Comparison of ENCODE assay signal across 24 cellular contexts in genomic region chr12:57037264-57037663, GRCh38. TPM values are rescaled to one million over a fixed set of nuclear protein-coding genes. Genes with fewer than 3 reads are reported as not detected.
A peak's percentile ranks its signal among the peaks of the same experiment; 100 is the strongest.
DNase-seq lines count a peak whose midpoint lies in the region; ATAC-seq, FAIRE-seq and TF ChIP-seq lines count a peak whose summit lies in the region.
"Had no signal": no experiment of that assay in that cellular context is flagged by ENCODE, and none has a peak within 500 bp of the region (broad histone marks: within the 10 kb centered on the region; RNA-seq: fewer than 3 reads in every experiment).

No MANE protein-coding gene starts in this region.

- no peak overlapping the region for H3K4ac ChIP-seq in H9 (ENCODE audit: low read depth, low read length)

- no peak overlapping the region for H3K4me3 Mint-ChIP-seq in GM23338
- H3K4me3 Mint-ChIP-seq in H9: no peak overlapping the region
- H3K4me3 Mint-ChIP-seq in endodermal cell: no peak overlapping the region
- H3K4me3 Mint-ChIP-seq in endothelial cell (ENCODE audit: unreplicated experiment): no peak overlapping the region
- no peak overlapping the region for H3K4me3 Mint-ChIP-seq in stimulated activated naive B cell treated with anti-CD40 and anti-IgM and Interleukin-4, amounts not matched to agents 10 μg/mL and 1 μg/mL and 100 μg/mL, for 72 hours
- H3K4me3 Mint-ChIP-seq: CD4-positive, CD25-positive, alpha-beta regulatory T cell; CD8-positive, alpha-beta memory T cell had no signal

- no peak overlapping the region for H2AK5ac ChIP-seq in H9 (ENCODE audit: insufficient read length, low read length)

- TF ChIP-seq CTCF in GM23338 (conservative IDR thresholded peaks at IDR 0.05; ENCODE audit: low read depth in 2 of 2): no peak
- TF ChIP-seq CTCF in H9 (conservative IDR thresholded peaks at IDR 0.05): no peak
- TF ChIP-seq CTCF in K562 (IDR thresholded peaks at IDR 0.05 in 2 of 3, conservative IDR thresholded peaks at IDR 0.05 in 1 of 3; ENCODE audit: insufficient read depth in 2 of 3, low read depth in 1 of 3, low read length in 3 of 3): no peak
- TF ChIP-seq CTCF in endodermal cell (conservative IDR thresholded peaks at IDR 0.05): no peak
- no peak for TF ChIP-seq CTCF in endothelial cell (IDR thresholded peaks at IDR 0.05; ENCODE audit: unreplicated experiment)

- no peak overlapping the region for H3K18ac ChIP-seq in H9 (ENCODE audit: insufficient read length, low read depth, low read length)

- POLR2A ChIA-PET in K562 (lab: Yijun Ruan, JAX): interaction anchor here (0.7 to 2.0 kb wide), 7 partner anchors 9 to 232 kb away, joined by 3 to 5 read pairs (median 3); partner anchors contain the start of gene MYO1A

- H3K27ac Mint-ChIP-seq in GM23338 (no peak overlapping the region), H9 (peak overlapping the region in 1 of 3 experiments; percentile 46; a peak in 1 of 7 replicates), endodermal cell (no peak overlapping the region), endothelial cell (ENCODE audit: unreplicated experiment) (no peak overlapping the region)
- H3K27ac Mint-ChIP-seq in stimulated activated naive B cell treated with anti-CD40 and anti-IgM and Interleukin-4, amounts not matched to agents 10 μg/mL and 1 μg/mL and 100 μg/mL, for 72 hours: no peak overlapping the region
- H3K27ac Mint-ChIP-seq: CD8-positive, alpha-beta memory T cell had no signal

- H3T11ph ChIP-seq in H9 (ENCODE audit: low read length): no peak overlapping the region

- no peaks in the 10 kb centered on the region for H3K4me1 ChIP-seq in GM23338 (ENCODE audit: insufficient read depth)
- no peaks in the 10 kb centered on the region for H3K4me1 ChIP-seq in H9 (ENCODE audit: insufficient read depth, low read length)
- peaks cover 15% of the 10 kb centered on the region in 2 experiments for H3K4me1 ChIP-seq in K562 (replicated peaks in 1 of 2; ENCODE audit: control insufficient read depth in 2 of 2, insufficient read depth in 2 of 2, low read length in 2 of 2)
- no peaks in the 10 kb centered on the region for H3K4me1 ChIP-seq in endodermal cell (ENCODE audit: control insufficient read depth, insufficient read depth, low read length)
- H3K4me1 ChIP-seq: BE2C, HAP-1 had no signal

- H3K36me3 ChIP-seq in GM23338 (ENCODE audit: insufficient read depth) (no peaks in the 10 kb centered on the region), K562 (ENCODE audit: control insufficient read depth, insufficient read depth, low read length) (no peaks in the 10 kb centered on the region), endodermal cell (ENCODE audit: control insufficient read depth, insufficient read depth, low read length) (no peaks in the 10 kb centered on the region)
- H3K36me3 ChIP-seq: BE2C, HAP-1 had no signal

- H2BK5ac ChIP-seq in H9 (ENCODE audit: insufficient read length, low read length): no peak overlapping the region

- H3K9ac ChIP-seq in H9 (ENCODE audit: extremely low read depth, insufficient read length, low read length) (no peak overlapping the region), K562 (ENCODE audit: insufficient read depth in 1 of 2, low read depth in 2 of 2, low read length in 2 of 2) (no peak overlapping the region), endodermal cell (ENCODE audit: extremely low read depth, low read length, poor library complexity, severe bottlenecking) (no peak overlapping the region)

- WGBS in H9 (ENCODE audit: extremely low coverage, insufficient read length, low lambda C conversion rate): no CpG with 5 or more reads among the region's 3 CpGs
- 27% methylated on average over 3 of the region's 3 CpGs for WGBS in K562 (ENCODE audit: insufficient coverage, low coverage, missing lambda C conversion rate)
- WGBS in endodermal cell (ENCODE audit: insufficient coverage in 1 of 2, insufficient read length in 1 of 2), 2 experiments: 79% methylated on average over 3 of the region's 3 CpGs

- no peak for TF ChIP-seq EP300 in K562 (IDR thresholded peaks at IDR 0.05; ENCODE audit: low read length)

- no peak overlapping the region for H2BK15ac ChIP-seq in H9 (ENCODE audit: low read depth, low read length)

- H3F3A ChIP-seq in GM23338 (replicated peaks; ENCODE audit: low read depth): no peaks in the 10 kb centered on the region

- H4K20me1 ChIP-seq in GM23338 (replicated peaks; ENCODE audit: insufficient read depth) (no peaks in the 10 kb centered on the region), H9 (ENCODE audit: control insufficient read depth, insufficient read depth, insufficient read length) (no peaks in the 10 kb centered on the region), K562 (replicated peaks; ENCODE audit: control insufficient read depth, insufficient read depth, low read length) (0 out of 2 replicates have a peak, but pooled peaks cover 5% of the 10 kb centered on the region)

- FAIRE-seq in K562 (lab: Jason Lieb, UNC): no peak
- FAIRE-seq: A204.1, GM12878 had no signal

- in situ Hi-C loops in K562 (cut with MboI): no loop called here

- H3K4me1 Mint-ChIP-seq in GM23338 (peaks cover 5% of the 10 kb centered on the region), H9 (peaks cover 7% of the 10 kb centered on the region in 2 experiments), endodermal cell (peaks cover 5% of the 10 kb centered on the region), endothelial cell (ENCODE audit: unreplicated experiment) (peaks cover 34% of the 10 kb centered on the region)
- H3K4me1 Mint-ChIP-seq in stimulated activated naive B cell treated with anti-CD40 and anti-IgM and Interleukin-4, amounts not matched to agents 10 μg/mL and 1 μg/mL and 100 μg/mL, for 72 hours: no peaks in the 10 kb centered on the region
- H3K4me1 Mint-ChIP-seq: CD8-positive, alpha-beta memory T cell had no signal

- no peak for TF ChIP-seq POLR2A in K562 (conservative IDR thresholded peaks at IDR 0.05)

- H3K36me3 Mint-ChIP-seq in GM23338 (ENCODE audit: low read depth) (no peaks in the 10 kb centered on the region), H9 (ENCODE audit: insufficient read depth in 1 of 3, low read depth in 3 of 3) (peaks cover 0 to 2% (median 0%) of the 10 kb centered on the region in 3 experiments; a peak in 1 of 7 replicates), endodermal cell (ENCODE audit: low read depth) (no peaks in the 10 kb centered on the region), endothelial cell (ENCODE audit: low read depth, unreplicated experiment) (no peaks in the 10 kb centered on the region)
- H3K36me3 Mint-ChIP-seq in stimulated activated naive B cell treated with anti-CD40 and anti-IgM and Interleukin-4, amounts not matched to agents 10 μg/mL and 1 μg/mL and 100 μg/mL, for 72 hours: no peaks in the 10 kb centered on the region
- H3K36me3 Mint-ChIP-seq: CD4-positive, CD25-positive, alpha-beta regulatory T cell; CD8-positive, alpha-beta memory T cell had no signal

- H4K91ac ChIP-seq in H9 (ENCODE audit: insufficient read length, low read depth, low read length): no peak overlapping the region

- H3K79me1 ChIP-seq in H9 (ENCODE audit: insufficient read depth, low read depth, low read length, poor library complexity, severe bottlenecking): no peaks in the 10 kb centered on the region

- H3K27me3 ChIP-seq in GM23338 (ENCODE audit: insufficient read depth) (no peaks in the 10 kb centered on the region), H9 (ENCODE audit: insufficient read depth, low read length) (no peaks in the 10 kb centered on the region), K562 (ENCODE audit: control insufficient read depth in 2 of 2, insufficient read depth in 2 of 2, low read length in 2 of 2) (no peaks in the 10 kb centered on the region), endodermal cell (ENCODE audit: control insufficient read depth, insufficient read depth, low read length, poor library complexity, severe bottlenecking) (no peaks in the 10 kb centered on the region)
- H3K27me3 ChIP-seq: BE2C had no signal

- H3K27ac ChIP-seq in GM23338 (ENCODE audit: low read depth) (no peak overlapping the region), H9 (ENCODE audit: insufficient read length, low read depth, low read length) (no peak overlapping the region), K562 (ENCODE audit: extremely low read depth, low read depth, low read length) (no peak overlapping the region), endodermal cell (ENCODE audit: low read depth, low read length) (no peak overlapping the region)

- no peak overlapping the region for H3K4me2 ChIP-seq in GM23338
- no peak overlapping the region for H3K4me2 ChIP-seq in H9 (ENCODE audit: insufficient read depth, insufficient read length, low read length)
- H3K4me2 ChIP-seq in K562 (ENCODE audit: insufficient read depth, low read length): no peak overlapping the region

- no peak overlapping the region for H2BK20ac ChIP-seq in H9 (ENCODE audit: low read depth, low read length, poor library complexity, severe bottlenecking)

- no TSS peak for BruUV-seq in K562 (replicated peaks; lab: Mats Ljungman, UMichigan)

- H3K9me1 ChIP-seq in K562 (ENCODE audit: control insufficient read depth, insufficient read depth, low read length): peaks cover 7% of the 10 kb centered on the region

- no peaks in the 10 kb centered on the region for H3K9me3 ChIP-seq in H9 (ENCODE audit: control insufficient read depth, low read depth, low read length)
- no peaks in the 10 kb centered on the region for H3K9me3 ChIP-seq in K562 (replicated peaks; ENCODE audit: control insufficient read depth, insufficient read depth, low read depth, low read length)
- no peaks in the 10 kb centered on the region for H3K9me3 ChIP-seq in endodermal cell (ENCODE audit: control insufficient read depth, low read length)
- H3K9me3 ChIP-seq: BE2C, HAP-1 had no signal

- CTCF ChIA-PET in K562 (lab: Yijun Ruan, JAX; ENCODE audit: low intra/inter-chr PET ratio): no interaction called here

- H4K5ac ChIP-seq in H9 (ENCODE audit: insufficient read length, low read depth, low read length): no peak overlapping the region

- no peak for TF ChIP-seq RAD21 in K562 (CRISPR knock-in tag; conservative IDR thresholded peaks at IDR 0.05 in 1 of 2, IDR thresholded peaks at IDR 0.05 in 1 of 2)

- no peak overlapping the region for H3K4me3 ChIP-seq in GM23338
- no peak overlapping the region for H3K4me3 ChIP-seq in K562
- no peak overlapping the region for H3K4me3 ChIP-seq in endodermal cell (ENCODE audit: low read length)
- H3K4me3 ChIP-seq: GM12878, HAP-1 had no signal

- H3K9me3 Mint-ChIP-seq in GM23338 (no peaks in the 10 kb centered on the region), H9 (no peaks in the 10 kb centered on the region), endodermal cell (no peaks in the 10 kb centered on the region), endothelial cell (ENCODE audit: unreplicated experiment) (no peaks in the 10 kb centered on the region)
- H3K9me3 Mint-ChIP-seq in stimulated activated naive B cell treated with anti-CD40 and anti-IgM and Interleukin-4, amounts not matched to agents 10 μg/mL and 1 μg/mL and 100 μg/mL, for 72 hours: no peaks in the 10 kb centered on the region
- H3K9me3 Mint-ChIP-seq: CD4-positive, CD25-positive, alpha-beta regulatory T cell; CD8-positive, alpha-beta memory T cell had no signal

- peaks cover 10% of the 10 kb centered on the region; the same call in 1 of the 2 replicates for H3K9me2 ChIP-seq in GM23338 (ENCODE audit: insufficient read depth)

- H3K79me2 ChIP-seq in GM23338 (replicated peaks; ENCODE audit: insufficient read depth) (no peaks in the 10 kb centered on the region), H9 (ENCODE audit: insufficient read depth, low read length) (no peaks in the 10 kb centered on the region), K562 (ENCODE audit: control insufficient read depth, insufficient read depth, low read length) (no peaks in the 10 kb centered on the region)

- H2AFZ ChIP-seq in GM23338 (no peak overlapping the region), H9 (ENCODE audit: low read length) (no peak overlapping the region), K562 (ENCODE audit: low read depth, low read length) (no peak overlapping the region)

- ATAC-seq in GM23338 (peak; percentile 27; the same call in 1 of the 3 replicates), K562 (no peak)
- no peak for ATAC-seq in stimulated activated naive B cell treated with anti-CD40 and anti-IgM and Interleukin-4, amounts not matched to agents 10 μg/mL and 1 μg/mL and 100 μg/mL, for 72 hours (replicated peaks)
- ATAC-seq: GM12878 had no signal

- intact Hi-C loops in K562 (cut with micrococcal nuclease): no loop called here

- no peak overlapping the region for H2BK12ac ChIP-seq in H9 (ENCODE audit: insufficient read length, low read depth, low read length)

- no peaks in the 10 kb centered on the region for H3K23me2 ChIP-seq in H9 (ENCODE audit: insufficient read length, low read depth, low read length, poor library complexity, severe bottlenecking)

- no peak overlapping the region for H2BK120ac ChIP-seq in H9 (ENCODE audit: low read depth, low read length, poor library complexity, severe bottlenecking)

- H3K27me3 Mint-ChIP-seq in GM23338 (ENCODE audit: insufficient read depth, low read depth, poor library complexity): peaks cover 3% of the 10 kb centered on the region
- peaks cover 5% of the 10 kb centered on the region for H3K27me3 Mint-ChIP-seq in H9 (ENCODE audit: low read depth)
- peaks cover 10% of the 10 kb centered on the region for H3K27me3 Mint-ChIP-seq in endodermal cell (ENCODE audit: insufficient read depth)
- H3K27me3 Mint-ChIP-seq in endothelial cell (ENCODE audit: unreplicated experiment): peaks cover 4% of the 10 kb centered on the region
- H3K27me3 Mint-ChIP-seq in stimulated activated naive B cell treated with anti-CD40 and anti-IgM and Interleukin-4, amounts not matched to agents 10 μg/mL and 1 μg/mL and 100 μg/mL, for 72 hours: no peaks in the 10 kb centered on the region
- H3K27me3 Mint-ChIP-seq: CD4-positive, CD25-positive, alpha-beta regulatory T cell had no signal

- H4K8ac ChIP-seq in H9 (replicated peaks; ENCODE audit: insufficient read length, low read depth, low read length): no peak overlapping the region

- no peak overlapping the region for H3K14ac ChIP-seq in H9 (ENCODE audit: insufficient read depth, low read length)

- DNase-seq in GM23338 (ENCODE audit: low spot score) (no peak), H9 (peak; percentile 20), K562 (ENCODE audit: extremely low read depth in 1 of 4, low spot score in 3 of 4) (no peak), endodermal cell (peak; percentile 39), dermis blood vessel endothelial cell (no peak), NCI-H526 treated with DMSO at 0.1 percent for 48 hours (lab: John Stamatoyannopoulos, UW) (no peak), endothelial cell (ENCODE audit: low spot score) (no peak)
- no peak for DNase-seq in stimulated activated naive B cell treated with anti-CD40 and anti-IgM and Interleukin-4, amounts not matched to agents 10 μg/mL and 1 μg/mL and 100 μg/mL, for 72 hours
- DNase-seq: ACHN; BE2C; C1 segment of cervical spinal cord; CD4-positive, CD25-positive, alpha-beta regulatory T cell; CD8-positive, alpha-beta memory T cell; COR-L47; DMS 273 treated with DMSO at 0.1 percent for 48 hours; DMS53; DND-41; EL; GOT3 had no signal

- H3K23ac ChIP-seq in H9 (ENCODE audit: insufficient read length, low read depth, low read length): no peak overlapping the region

- H3K56ac ChIP-seq in H9 (ENCODE audit: insufficient read length, low read depth, low read length): no peak overlapping the region

RNA-seq across cellular contexts. Expression of gene MYO1A, which starts 12.7 kb away (rescaled TPM):
- total RNA-seq in GM23338 (2014; rRNA removed; shearing (Covaris generic)): not detected in 2 replicates
- polyA plus RNA-seq in GM23338 (2016; fragmentation: Nextera tagmentation; extraction: Ambion mirVana): not detected in 2 replicates
- total RNA-seq in H9 (2021): 0.26 TPM in 1 of 2 replicates, not detected in the other
- total RNA-seq in K562 (2011; cell fraction: chromatin; rRNA removed; ENCODE audit: low replicate concordance): 0.35 and 1.0 TPM in 2 replicates
- total RNA-seq in K562 (2011; cell fraction: nucleolus; rRNA removed): 0.79 and 1.5 TPM in 2 replicates
- total RNA-seq in K562 (2011; cell fraction: nucleoplasm; rRNA removed): 0.51 and 0.99 TPM in 2 replicates
- 0.08 and 0.09 TPM in 2 replicates for total RNA-seq in K562 (2014; rRNA removed)
- total RNA-seq in K562 (2014; rRNA removed; fragmentation: Illumina TruSeq; extraction: Trizol): 0.06 and 0.29 TPM in 2 replicates
- total RNA-seq in K562 (2015; rRNA removed; fragmentation: Illumina TruSeq; extraction: Trizol): 0.08 and 0.14 TPM in 2 replicates
- 0.18 and 0.29 TPM in 2 replicates for total RNA-seq in K562 (2021)
- 0.14 and 0.18 TPM in 2 replicates for polyA plus RNA-seq in K562 (2011; rRNA removed)
- 0.03 TPM in 1 of 2 replicates, not detected in the other for polyA plus RNA-seq in K562 (2011; cell fraction: cytosol; rRNA removed)
- 0.23 and 0.91 TPM in 2 replicates for polyA plus RNA-seq in K562 (2011; cell fraction: nucleus; rRNA removed)
- polyA plus RNA-seq in K562 (2012): 0.08 and 0.11 TPM in 2 replicates
- 0.03 and 0.54 TPM in 2 replicates for polyA plus RNA-seq in K562 (2014; fragmentation: Illumina TruSeq; extraction: Trizol)
- polyA plus RNA-seq in K562 (2014; fragmentation: Nextera tagmentation; extraction: Ambion mirVana): not detected
- 0.08 and 0.20 TPM in 2 replicates for polyA plus RNA-seq in K562 (2014; rRNA removed)
- 0.06 TPM in 1 of 2 replicates, not detected in the other for polyA minus RNA-seq in K562 (2011; rRNA and poly(A)+ RNA removed)
- not detected in 2 replicates for polyA minus RNA-seq in K562 (2011; cell fraction: cytosol; rRNA and poly(A)+ RNA removed)
- 0.13 and 1.1 TPM in 2 replicates for polyA minus RNA-seq in K562 (2011; cell fraction: nucleus; rRNA and poly(A)+ RNA removed)
- total RNA-seq in endodermal cell: 1 to 10 TPM in 1 of 2 donors, under 1 TPM in 1; 0.77 to 1.7 TPM
- polyA plus RNA-seq in endodermal cell (2013, experiment 1 of 2): 1.1 TPM
- polyA plus RNA-seq in endodermal cell (2013, experiment 2 of 2): 0.12 TPM
- not detected in 2 replicates for total RNA-seq in dermis blood vessel endothelial cell
- total RNA-seq in endothelial cell (ENCODE audit: unreplicated experiment): 0.36 TPM
- total RNA-seq: G401 had no signal

RNA-seq across cellular contexts. Expression of gene TAC3, which starts 20.9 kb away (rescaled TPM):
- 11.9 and 22.0 TPM in 2 replicates for total RNA-seq in GM23338 (2014; rRNA removed; shearing (Covaris generic))
- polyA plus RNA-seq in GM23338 (2016; fragmentation: Nextera tagmentation; extraction: Ambion mirVana) (35.1 and 37.5 TPM in 2 replicates), K562 (2011; rRNA removed) (0.87 and 2.8 TPM in 2 replicates), K562 (2014; fragmentation: Illumina TruSeq; extraction: Trizol) (2.0 and 2.7 TPM in 2 replicates), K562 (2014; fragmentation: Nextera tagmentation; extraction: Ambion mirVana) (1 to 10 TPM; 2.4 to 2.6 TPM), K562 (2014; rRNA removed) (1.2 and 1.6 TPM in 2 replicates)
- total RNA-seq in H9 (2021) (4.4 and 6.2 TPM in 2 replicates), K562 (2014; rRNA removed) (0.64 and 1.9 TPM in 2 replicates), K562 (2014; rRNA removed; fragmentation: Illumina TruSeq; extraction: Trizol) (0.76 and 1.1 TPM in 2 replicates), K562 (2015; rRNA removed; fragmentation: Illumina TruSeq; extraction: Trizol) (1.4 and 1.8 TPM in 2 replicates), K562 (2021) (0.29 and 1.7 TPM in 2 replicates), endodermal cell (1 to 10 TPM; 1.8 to 5.4 TPM), dermis blood vessel endothelial cell (not detected in 2 replicates), endothelial cell (ENCODE audit: unreplicated experiment) (18.0 TPM)
- 0.92 and 1.2 TPM in 2 replicates for total RNA-seq in K562 (2011; cell fraction: chromatin; rRNA removed; ENCODE audit: low replicate concordance)
- total RNA-seq in K562 (2011; cell fraction: nucleolus; rRNA removed): 1.3 and 2.3 TPM in 2 replicates
- total RNA-seq in K562 (2011; cell fraction: nucleoplasm; rRNA removed): 1.8 and 2.0 TPM in 2 replicates
- 1.5 and 3.6 TPM in 2 replicates for polyA plus RNA-seq in K562 (2011; cell fraction: cytosol; rRNA removed)
- 0.38 and 0.98 TPM in 2 replicates for polyA plus RNA-seq in K562 (2011; cell fraction: nucleus; rRNA removed)
- polyA plus RNA-seq in K562 (2012): 2.9 and 3.1 TPM in 2 replicates
- 0.39 and 1.1 TPM in 2 replicates for polyA minus RNA-seq in K562 (2011; rRNA and poly(A)+ RNA removed)
- polyA minus RNA-seq in K562 (2011; cell fraction: cytosol; rRNA and poly(A)+ RNA removed): 0.95 TPM in 1 of 2 replicates, not detected in the other
- not detected in 2 replicates for polyA minus RNA-seq in K562 (2011; cell fraction: nucleus; rRNA and poly(A)+ RNA removed)
- polyA plus RNA-seq in endodermal cell (2013, experiment 1 of 2): 9.2 TPM
- polyA plus RNA-seq in endodermal cell (2013, experiment 2 of 2): 7.2 TPM
- total RNA-seq: CD4-positive, CD25-positive, alpha-beta regulatory T cell; CD8-positive, alpha-beta memory T cell; GM12878; HT-29 had no signal
- polyA plus RNA-seq: CD4-positive, CD25-positive, alpha-beta regulatory T cell; CD8-positive, alpha-beta memory T cell had no signal

RNA-seq across cellular contexts. Expression of gene ZBTB39, which starts 30.9 kb away (rescaled TPM):
- total RNA-seq in GM23338 (2014; rRNA removed; shearing (Covaris generic)): 24.1 and 26.7 TPM in 2 replicates
- polyA plus RNA-seq in GM23338 (2016; fragmentation: Nextera tagmentation; extraction: Ambion mirVana) (5.5 and 6.6 TPM in 2 replicates), K562 (2011; rRNA removed) (9.6 and 10.4 TPM in 2 replicates), K562 (2014; fragmentation: Illumina TruSeq; extraction: Trizol) (10.9 and 11.6 TPM in 2 replicates), K562 (2014; fragmentation: Nextera tagmentation; extraction: Ambion mirVana) (1 to 10 TPM; 3.3 to 3.4 TPM), K562 (2014; rRNA removed) (8.2 and 8.6 TPM in 2 replicates)
- total RNA-seq in H9 (2021) (30.3 and 31.2 TPM in 2 replicates), K562 (2014; rRNA removed) (7.7 and 10.3 TPM in 2 replicates), K562 (2014; rRNA removed; fragmentation: Illumina TruSeq; extraction: Trizol) (8.6 and 9.3 TPM in 2 replicates), K562 (2015; rRNA removed; fragmentation: Illumina TruSeq; extraction: Trizol) (8.7 TPM in 2 replicates), K562 (2021) (11.5 and 13.3 TPM in 2 replicates), endodermal cell (10 to 100 TPM; 22.1 to 25.7 TPM), dermis blood vessel endothelial cell (11.1 and 11.2 TPM in 2 replicates), endothelial cell (ENCODE audit: unreplicated experiment) (23.9 TPM)
- 23.7 and 34.4 TPM in 2 replicates for total RNA-seq in K562 (2011; cell fraction: chromatin; rRNA removed; ENCODE audit: low replicate concordance)
- total RNA-seq in K562 (2011; cell fraction: nucleolus; rRNA removed): 21.3 and 23.3 TPM in 2 replicates
- 23.4 and 26.0 TPM in 2 replicates for total RNA-seq in K562 (2011; cell fraction: nucleoplasm; rRNA removed)
- polyA plus RNA-seq in K562 (2011; cell fraction: cytosol; rRNA removed): 8.7 and 11.6 TPM in 2 replicates
- 13.1 and 14.4 TPM in 2 replicates for polyA plus RNA-seq in K562 (2011; cell fraction: nucleus; rRNA removed)
- polyA plus RNA-seq in K562 (2012): 7.2 and 7.5 TPM in 2 replicates
- polyA minus RNA-seq in K562 (2011; rRNA and poly(A)+ RNA removed): 14.8 and 17.1 TPM in 2 replicates
- 8.0 and 9.3 TPM in 2 replicates for polyA minus RNA-seq in K562 (2011; cell fraction: cytosol; rRNA and poly(A)+ RNA removed)
- polyA minus RNA-seq in K562 (2011; cell fraction: nucleus; rRNA and poly(A)+ RNA removed): 13.3 and 21.2 TPM in 2 replicates
- polyA plus RNA-seq in endodermal cell (2013, experiment 1 of 2): 17.3 TPM
- 16.1 TPM for polyA plus RNA-seq in endodermal cell (2013, experiment 2 of 2)

RNA-seq across cellular contexts. Expression of gene NEMP1, which starts 41.3 kb away (rescaled TPM):
- total RNA-seq in GM23338 (2014; rRNA removed; shearing (Covaris generic)): 35.0 and 36.3 TPM in 2 replicates
- 10.3 and 11.9 TPM in 2 replicates for polyA plus RNA-seq in GM23338 (2016; fragmentation: Nextera tagmentation; extraction: Ambion mirVana)
- total RNA-seq in H9 (2021): 50.1 and 53.0 TPM in 2 replicates
- total RNA-seq in K562 (2011; cell fraction: chromatin; rRNA removed; ENCODE audit: low replicate concordance): 49.5 and 114 TPM in 2 replicates
- total RNA-seq in K562 (2011; cell fraction: nucleolus; rRNA removed): 43.7 and 48.6 TPM in 2 replicates
- 111 and 176 TPM in 2 replicates for total RNA-seq in K562 (2011; cell fraction: nucleoplasm; rRNA removed)
- 28.5 and 31.3 TPM in 2 replicates for total RNA-seq in K562 (2014; rRNA removed)
- 44.5 and 51.5 TPM in 2 replicates for total RNA-seq in K562 (2014; rRNA removed; fragmentation: Illumina TruSeq; extraction: Trizol)
- total RNA-seq in K562 (2015; rRNA removed; fragmentation: Illumina TruSeq; extraction: Trizol): 37.7 and 40.9 TPM in 2 replicates
- 57.0 and 59.0 TPM in 2 replicates for total RNA-seq in K562 (2021)
- polyA plus RNA-seq in K562 (2011; rRNA removed): 69.7 and 82.2 TPM in 2 replicates
- polyA plus RNA-seq in K562 (2011; cell fraction: cytosol; rRNA removed): 21.7 and 47.5 TPM in 2 replicates
- polyA plus RNA-seq in K562 (2011; cell fraction: nucleus; rRNA removed): 80.6 and 125 TPM in 2 replicates
- 29.7 and 36.7 TPM in 2 replicates for polyA plus RNA-seq in K562 (2012)
- polyA plus RNA-seq in K562 (2014; fragmentation: Illumina TruSeq; extraction: Trizol): 45.7 and 51.5 TPM in 2 replicates
- polyA plus RNA-seq in K562 (2014; fragmentation: Nextera tagmentation; extraction: Ambion mirVana): 10 to 100 TPM in 1 of 2 experiments, 1 to 10 TPM in 1; 9.5 to 15.6 TPM
- 41.2 and 41.3 TPM in 2 replicates for polyA plus RNA-seq in K562 (2014; rRNA removed)
- polyA minus RNA-seq in K562 (2011; rRNA and poly(A)+ RNA removed): 69.8 and 75.3 TPM in 2 replicates
- 21.9 and 24.2 TPM in 2 replicates for polyA minus RNA-seq in K562 (2011; cell fraction: cytosol; rRNA and poly(A)+ RNA removed)
- 20.1 and 35.0 TPM in 2 replicates for polyA minus RNA-seq in K562 (2011; cell fraction: nucleus; rRNA and poly(A)+ RNA removed)
- 10 to 100 TPM; 36.3 to 52.6 TPM for total RNA-seq in endodermal cell
- polyA plus RNA-seq in endodermal cell (2013, experiment 1 of 2): 32.8 TPM
- polyA plus RNA-seq in endodermal cell (2013, experiment 2 of 2): 30.2 TPM
- total RNA-seq in dermis blood vessel endothelial cell: 7.8 and 10.7 TPM in 2 replicates
- 17.6 TPM for total RNA-seq in endothelial cell (ENCODE audit: unreplicated experiment)

RNA-seq across cellular contexts. Expression of gene NAB2, which starts 51.6 kb away (rescaled TPM):
- total RNA-seq in GM23338 (2014; rRNA removed; shearing (Covaris generic)): 19.8 and 20.8 TPM in 2 replicates
- polyA plus RNA-seq in GM23338 (2016; fragmentation: Nextera tagmentation; extraction: Ambion mirVana): 6.5 and 6.6 TPM in 2 replicates
- 67.8 and 68.1 TPM in 2 replicates for total RNA-seq in H9 (2021)
- 43.5 and 96.8 TPM in 2 replicates for total RNA-seq in K562 (2011; cell fraction: chromatin; rRNA removed; ENCODE audit: low replicate concordance)
- 51.2 and 57.5 TPM in 2 replicates for total RNA-seq in K562 (2011; cell fraction: nucleolus; rRNA removed)
- total RNA-seq in K562 (2011; cell fraction: nucleoplasm; rRNA removed): 40.4 and 43.3 TPM in 2 replicates
- total RNA-seq in K562 (2014; rRNA removed): 32.0 and 32.8 TPM in 2 replicates
- total RNA-seq in K562 (2014; rRNA removed; fragmentation: Illumina TruSeq; extraction: Trizol): 11.8 and 14.2 TPM in 2 replicates
- total RNA-seq in K562 (2015; rRNA removed; fragmentation: Illumina TruSeq; extraction: Trizol): 16.9 and 18.8 TPM in 2 replicates
- total RNA-seq in K562 (2021): 23.4 and 36.0 TPM in 2 replicates
- polyA plus RNA-seq in K562 (2011; rRNA removed): 25.8 and 30.9 TPM in 2 replicates
- 26.8 and 51.9 TPM in 2 replicates for polyA plus RNA-seq in K562 (2011; cell fraction: cytosol; rRNA removed)
- 53.7 and 85.9 TPM in 2 replicates for polyA plus RNA-seq in K562 (2011; cell fraction: nucleus; rRNA removed)
- polyA plus RNA-seq in K562 (2012): 23.3 and 27.5 TPM in 2 replicates
- polyA plus RNA-seq in K562 (2014; fragmentation: Illumina TruSeq; extraction: Trizol): 20.4 and 30.2 TPM in 2 replicates
- under 1 TPM; 0.45 to 0.52 TPM for polyA plus RNA-seq in K562 (2014; fragmentation: Nextera tagmentation; extraction: Ambion mirVana)
- polyA plus RNA-seq in K562 (2014; rRNA removed): 30.4 and 40.9 TPM in 2 replicates
- polyA minus RNA-seq in K562 (2011; rRNA and poly(A)+ RNA removed): 13.8 and 22.0 TPM in 2 replicates
- polyA minus RNA-seq in K562 (2011; cell fraction: cytosol; rRNA and poly(A)+ RNA removed): 16.5 and 18.6 TPM in 2 replicates
- 14.9 and 18.6 TPM in 2 replicates for polyA minus RNA-seq in K562 (2011; cell fraction: nucleus; rRNA and poly(A)+ RNA removed)
- 10 to 100 TPM; 13.5 to 21.7 TPM for total RNA-seq in endodermal cell
- 37.0 TPM for polyA plus RNA-seq in endodermal cell (2013, experiment 1 of 2)
- polyA plus RNA-seq in endodermal cell (2013, experiment 2 of 2): 34.9 TPM
- 9.6 and 26.9 TPM in 2 replicates for total RNA-seq in dermis blood vessel endothelial cell
- total RNA-seq in endothelial cell (ENCODE audit: unreplicated experiment): 14.0 TPM

Comparison
In these comparisons a context has a peak if more than half of its experiments do, and no peak if none do; other contexts are left out.
1. DNase-seq: peak in H9 (single experiment) and endodermal cell (single experiment); none in GM23338 (single experiment), K562 (0 of 4), dermis blood vessel endothelial cell (single experiment), NCI-H526 treated with DMSO at 0.1 percent for 48 hours (single experiment), endothelial cell (single experiment) and stimulated activated naive B cell treated with anti-CD40 and anti-IgM and Interleukin-4, amounts not matched to agents 10 μg/mL and 1 μg/mL and 100 μg/mL, for 72 hours (single experiment).